ENCODE assay signal across 8 cellular contexts in genomic region chr1:114558548-114558947, GRCh38. TPM values are rescaled to one million over a fixed set of nuclear protein-coding genes. Genes with fewer than 3 reads are reported as not detected.
DNase-seq lines count a peak whose midpoint lies in the region; ATAC-seq and TF ChIP-seq lines count a peak whose summit lies in the region.

No MANE protein-coding gene starts in this region.

- H3K9me3 Mint-ChIP-seq in WTC11: peaks cover 15% of the 10 kb centered on the region
- no peaks in the 10 kb centered on the region for H3K9me3 Mint-ChIP-seq in neural crest cell

- H3K36me3 Mint-ChIP-seq in WTC11 (peaks cover 12% of the 10 kb centered on the region; the same call in 1 of the 2 replicates), neural crest cell (ENCODE audit: low read depth) (peaks cover 6% of the 10 kb centered on the region)

- H3K4me3 Mint-ChIP-seq in WTC11 (no peak overlapping the region), neural crest cell (no peak overlapping the region)

- TF ChIP-seq CTCF in GM12874 (IDR thresholded peaks at IDR 0.05; ENCODE audit: insufficient read depth, low read depth, low read length) (0 out of 2 replicates have a peak, but pooled peaks have one; percentile 18), WTC11 (IDR thresholded peaks at IDR 0.05) (no peak; the same call in 1 of the 2 replicates), neural crest cell (conservative IDR thresholded peaks at IDR 0.05) (peak; percentile 54)

- POLR2A ChIA-PET in WTC11 (lab: Charles Lee): no interaction called here

- CTCF ChIA-PET in WTC11 (lab: Charles Lee): interaction anchor here (0.6 to 1.9 kb wide), 2 partner anchors 92 to 212 kb away, joined by 3 to 8 read pairs; no protein-coding TSS in a partner anchor

- DNase-seq in HuH-7 (ENCODE audit: low spot score) (peak; percentile 15), WTC11 (ENCODE audit: low spot score) (no peak), neural crest cell (ENCODE audit: low read depth, low spot score) (no peak), NCI-H2081 (lab: John Stamatoyannopoulos, UW) (no peak), UCSD-AML1 (lab: John Stamatoyannopoulos, UW; ENCODE audit: unreplicated experiment) (no peak)
- no peak for DNase-seq in stimulated activated CD4-positive, alpha-beta T cell treated with anti-CD3 and anti-CD28 coated beads, Interleukin-15, amount 100 ng/mL, for 24 hours

- H3K27me3 Mint-ChIP-seq in WTC11 (ENCODE audit: low read depth): no peaks in the 10 kb centered on the region
- H3K27me3 Mint-ChIP-seq in neural crest cell (ENCODE audit: low read depth): no peaks in the 10 kb centered on the region

- peak; percentile 41; the same call in 1 of the 2 replicates for ATAC-seq in WTC11
- no peak for ATAC-seq in HG02884 (IDR thresholded peaks at IDR 0.05; ENCODE audit: unreplicated experiment)

- no peak overlapping the region for H3K27ac Mint-ChIP-seq in WTC11
- H3K27ac Mint-ChIP-seq in neural crest cell (ENCODE audit: unreplicated experiment): no peak overlapping the region

- no peaks in the 10 kb centered on the region for H3K4me1 Mint-ChIP-seq in WTC11
- H3K4me1 Mint-ChIP-seq in neural crest cell: no peaks in the 10 kb centered on the region

TF ChIP-seq in WTC11, 78 proteins besides CTCF, POLR2A, EP300 and RAD21:
- TF ChIP-seq GABPB1 (CRISPR knock-in tag; IDR thresholded peaks at IDR 0.05) (no peak), ZSCAN18 (CRISPR knock-in tag; IDR thresholded peaks at IDR 0.05) (no peak), ATF2 (CRISPR knock-in tag; IDR thresholded peaks at IDR 0.05; ENCODE audit: borderline replicate concordance, low read depth) (no peak)
TF ChIP-seq in WTC11: peak in this region for 0.

RNA-seq across cellular contexts. Expression of gene BCAS2, which starts 22.9 kb away (rescaled TPM):
- total RNA-seq in WTC11 (2021): 39.0 to 43.3 TPM (median 42.7 TPM) in 3 replicates
- total RNA-seq in neural crest cell: 55.9 and 57.5 TPM in 2 replicates

RNA-seq across cellular contexts. Expression of gene TRIM33, which starts 47.5 kb away (rescaled TPM):
- 42.0 to 44.5 TPM (median 42.7 TPM) in 3 replicates for total RNA-seq in WTC11 (2021)
- total RNA-seq in neural crest cell: 52.8 and 54.3 TPM in 2 replicates
